23 cellular contexts compared by ENCODE assay signal in genomic region chr12:102602549-102602948, GRCh38.
"Had no signal": no experiment of that assay in that cellular context is flagged by ENCODE, and none has a peak within 500 bp of the region (broad histone marks: within the 10 kb centered on the region; RNA-seq: fewer than 3 reads in every experiment).

No MANE protein-coding gene starts in this region.

- ATAC-seq: left colon; left lung; naive thymus-derived CD8-positive, alpha-beta T cell; pancreas; stimulated activated memory B cell treated with anti-CD40 and anti-IgM and Interleukin-4, amounts not matched to agents 10 μg/mL and 1 μg/mL and 100 μg/mL, for 72 hours; stimulated activated naive CD8-positive, alpha-beta T cell treated with anti-CD3 and anti-CD28 coated beads, Interleukin-15, amount 100 ng/mL, for 72 hours; upper lobe of right lung had no signal

- DNase-seq: head of caudate nucleus; hypothalamus; immature natural killer cell; kidney; left colon; left lung; mesendoderm; naive thymus-derived CD8-positive, alpha-beta T cell; nucleus accumbens; pancreas; posterior cingulate gyrus; sigmoid colon; stimulated activated CD4-positive, alpha-beta T cell treated with anti-CD3 and anti-CD28 coated beads, Interleukin-1b, Interleukin-23, amount 100 ng/mL, for 48 hours; stimulated activated CD4-positive, alpha-beta T cell treated with anti-CD3 and anti-CD28 coated beads, Interleukin-2, amount 100 ng/mL, for 48 hours; stimulated activated CD4-positive, alpha-beta T cell treated with anti-CD3 and anti-CD28 coated beads, Interleukin-4, amount 100 ng/mL, for 4 hours; stimulated activated CD8-positive, alpha-beta memory T cell treated with anti-CD3 and anti-CD28 coated beads, Interleukin-4, amount 100 ng/mL, for 48 hours; stimulated activated naive CD4-positive, alpha-beta T cell treated with Interleukin-2 at 50 U/mL for 16 hours; stimulated activated naive CD8-positive, alpha-beta T cell treated with anti-CD3 and anti-CD28 coated beads, Interleukin-15, amount 100 ng/mL, for 72 hours; substantia nigra; thyroid gland; transverse colon; upper lobe of right lung had no signal
